ENCODE assay signal across 8 cellular contexts in genomic region chr1:185170291-185170848, GRCh38. TPM values are rescaled to one million over a fixed set of nuclear protein-coding genes. Genes with fewer than 3 reads are reported as not detected.
DNase-seq lines count a peak whose midpoint lies in the region; ATAC-seq lines count a peak whose summit lies in the region.

No MANE protein-coding gene starts in this region.

- H3K36me3 ChIP-seq in CD4-positive, CD25-positive, alpha-beta regulatory T cell (ENCODE audit: control insufficient read depth, insufficient read depth, low read length) = peaks cover 28% of the 10 kb centered on the region

- H3K4me1 Mint-ChIP-seq in CD4-positive, CD25-positive, alpha-beta regulatory T cell = peaks cover 15 to 27% (median 22%) of the 10 kb centered on the region in 4 donors
- H3K4me1 Mint-ChIP-seq in stimulated activated naive CD8-positive, alpha-beta T cell treated with anti-CD3 and anti-CD28 coated beads, Interleukin-15, amount 100 ng/mL, for 72 hours = peaks cover 14% of the 10 kb centered on the region

- no peak overlapping the region for H3K4me3 ChIP-seq in CD4-positive, CD25-positive, alpha-beta regulatory T cell (ENCODE audit: low read depth, low read length)

- peaks cover 5% of the 10 kb centered on the region for H3K4me1 ChIP-seq in CD4-positive, CD25-positive, alpha-beta regulatory T cell (ENCODE audit: control insufficient read depth, insufficient read depth, low read length, poor library complexity, severe bottlenecking)

- H3K27ac Mint-ChIP-seq in CD4-positive, CD25-positive, alpha-beta regulatory T cell = peak overlapping the region; percentile 29 to 63 (median 57)
- H3K27ac Mint-ChIP-seq in stimulated activated naive CD8-positive, alpha-beta T cell treated with anti-CD3 and anti-CD28 coated beads, Interleukin-15, amount 100 ng/mL, for 72 hours = no peak overlapping the region

- H3K27me3 ChIP-seq in CD4-positive, CD25-positive, alpha-beta regulatory T cell (ENCODE audit: control insufficient read depth, insufficient read depth, low read length) = no peaks in the 10 kb centered on the region

- ATAC-seq in CD4-positive, CD25-positive, alpha-beta regulatory T cell (ENCODE audit: low read depth in 2 of 2) = peak; percentile 80 to 83
- ATAC-seq in GM18873 (IDR thresholded peaks at IDR 0.05; ENCODE audit: low FRiP score, unreplicated experiment) = peak; percentile 80
- ATAC-seq in HG03039 (IDR thresholded peaks at IDR 0.05; ENCODE audit: unreplicated experiment) = peak; percentile 78
- ATAC-seq in stimulated activated naive CD8-positive, alpha-beta T cell treated with anti-CD3 and anti-CD28 coated beads, Interleukin-15, amount 100 ng/mL, for 72 hours = peak; percentile 88

- no peaks in the 10 kb centered on the region for H3K9me3 Mint-ChIP-seq in CD4-positive, CD25-positive, alpha-beta regulatory T cell
- no peaks in the 10 kb centered on the region for H3K9me3 Mint-ChIP-seq in stimulated activated naive CD8-positive, alpha-beta T cell treated with anti-CD3 and anti-CD28 coated beads, Interleukin-15, amount 100 ng/mL, for 72 hours

- peaks cover 36% of the 10 kb centered on the region for H3K36me3 Mint-ChIP-seq in CD4-positive, CD25-positive, alpha-beta regulatory T cell

- no peaks in the 10 kb centered on the region for H3K9me3 ChIP-seq in CD4-positive, CD25-positive, alpha-beta regulatory T cell (ENCODE audit: control insufficient read depth in 2 of 2, low read length in 2 of 2)

- no peak overlapping the region for H3K27ac ChIP-seq in CD4-positive, CD25-positive, alpha-beta regulatory T cell (ENCODE audit: insufficient read depth, low read length, poor library complexity, severe bottlenecking)

- H3K27me3 Mint-ChIP-seq in CD4-positive, CD25-positive, alpha-beta regulatory T cell = no peaks in the 10 kb centered on the region
- no peaks in the 10 kb centered on the region for H3K27me3 Mint-ChIP-seq in stimulated activated naive CD8-positive, alpha-beta T cell treated with anti-CD3 and anti-CD28 coated beads, Interleukin-15, amount 100 ng/mL, for 72 hours

- peak overlapping the region in 1 of 4 donors; percentile 16 for H3K4me3 Mint-ChIP-seq in CD4-positive, CD25-positive, alpha-beta regulatory T cell
- peak overlapping the region; percentile 59 to 68 for H3K4me3 Mint-ChIP-seq in stimulated activated naive CD8-positive, alpha-beta T cell treated with anti-CD3 and anti-CD28 coated beads, Interleukin-15, amount 100 ng/mL, for 72 hours

- peak in 2 of 3 donors; percentile 62 to 83 for DNase-seq in CD4-positive, CD25-positive, alpha-beta regulatory T cell
- DNase-seq in NCI-H146 (lab: John Stamatoyannopoulos, UW) (peak; percentile 58), SW480 (ENCODE audit: low spot score) (peak; percentile 48), cerebellar cortex (ENCODE audit: low spot score) (peak; percentile 62), kidney tubule cell (ENCODE audit: low spot score) (peak; percentile 58)
- peak; percentile 51 to 59 for DNase-seq in stimulated activated naive CD8-positive, alpha-beta T cell treated with anti-CD3 and anti-CD28 coated beads, Interleukin-15, amount 100 ng/mL, for 72 hours

RNA-seq across cellular contexts. Expression of gene SWT1, which starts 13.4 kb away (rescaled TPM):
- total RNA-seq in CD4-positive, CD25-positive, alpha-beta regulatory T cell = 8.1 TPM
- polyA plus RNA-seq in CD4-positive, CD25-positive, alpha-beta regulatory T cell = 1 to 10 TPM; 6.0 to 9.8 (median 7.5) TPM

RNA-seq across cellular contexts. Expression of gene TRMT1L, which starts 13.6 kb away (rescaled TPM):
- total RNA-seq in CD4-positive, CD25-positive, alpha-beta regulatory T cell = 12.3 TPM
- polyA plus RNA-seq in CD4-positive, CD25-positive, alpha-beta regulatory T cell = 10 to 100 TPM; 19.1 to 23.7 (median 21.9) TPM

Comparison
In these comparisons a context has a peak if more than half of its experiments do, and no peak if none do; other contexts are left out.
1. H3K27ac Mint-ChIP-seq: peak in CD4-positive, CD25-positive, alpha-beta regulatory T cell (3 of 3); none in stimulated activated naive CD8-positive, alpha-beta T cell treated with anti-CD3 and anti-CD28 coated beads, Interleukin-15, amount 100 ng/mL, for 72 hours (0 of 2).
2. Peak in every context shown above with its lines, with median percentiles within 50 percentile points of each other: ATAC-seq and DNase-seq.